ENCODE assay signal across 20 cellular contexts in the genomic region with DNA sequence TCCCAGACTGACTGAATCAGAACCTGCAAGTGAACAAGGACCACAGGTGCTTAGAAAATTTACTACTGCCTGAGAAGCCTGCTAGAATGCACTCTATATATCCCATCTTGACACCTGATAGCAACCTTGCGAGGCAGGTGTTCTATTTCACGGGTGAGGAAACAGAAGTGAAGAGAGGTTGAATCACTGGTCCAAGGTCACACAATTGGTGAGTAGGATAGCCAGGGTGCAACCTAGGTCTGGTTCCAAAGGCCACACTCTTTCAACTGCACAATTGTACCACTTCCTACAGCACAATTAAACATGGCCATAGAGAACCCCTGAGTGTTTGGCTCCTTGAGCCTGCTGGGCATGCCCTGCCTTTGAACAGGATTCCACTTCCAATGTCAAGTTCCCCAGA.
DNase-seq lines count a peak whose midpoint lies in the region; ATAC-seq, FAIRE-seq and TF ChIP-seq lines count a peak whose summit lies in the region.
"Had no signal": no experiment of that assay in that cellular context is flagged by ENCODE, and none has a peak within 500 bp of the region (broad histone marks: within the 10 kb centered on the region; RNA-seq: fewer than 3 reads in every experiment).

No MANE protein-coding gene starts in this region.

- H3K4me3 ChIP-seq in H1 (ENCODE audit: extremely low read depth in 1 of 4, insufficient read depth in 2 of 4, low read depth in 3 of 4, low read length in 4 of 4) = no peak overlapping the region
- H3K4me3 ChIP-seq: K562, MG63, Peyer's patch had no signal

- no peaks in the 10 kb centered on the region for H3K23me2 ChIP-seq in H1 (ENCODE audit: low read depth, low read length)

- no peaks in the 10 kb centered on the region for H3K79me1 ChIP-seq in H1 (ENCODE audit: low read depth, low read length)

- peaks cover 0 to 2% (median 0%) of the 10 kb centered on the region in 4 experiments; a peak in 1 of 7 replicates for H3K27me3 ChIP-seq in H1 (replicated peaks in 1 of 4; ENCODE audit: control insufficient read depth in 3 of 4, extremely low read depth in 1 of 4, insufficient read depth in 3 of 4, low read length in 3 of 4)
- H3K27me3 ChIP-seq: Peyer's patch had no signal

- peaks cover 1% of the 10 kb centered on the region for H3K4me1 Mint-ChIP-seq in activated CD8-positive, alpha-beta T cell treated with anti-CD3 and anti-CD28 coated beads, Interleukin-2, amount 10 ng/mL, durations not matched to agents 7 days and 5 days (ENCODE audit: low read depth)
- H3K4me1 Mint-ChIP-seq: CD4-positive, CD25-positive, alpha-beta regulatory T cell had no signal

- no peak overlapping the region for H4K91ac ChIP-seq in H1 (replicated peaks; ENCODE audit: insufficient read length, low read length)

- no peaks in the 10 kb centered on the region for H3K79me2 ChIP-seq in H1 (ENCODE audit: control insufficient read depth in 1 of 2, insufficient read depth in 2 of 2, low read length in 2 of 2)

- no peaks in the 10 kb centered on the region for H3K36me3 Mint-ChIP-seq in activated CD8-positive, alpha-beta T cell treated with anti-CD3 and anti-CD28 coated beads, Interleukin-2, amount 10 ng/mL, durations not matched to agents 7 days and 5 days (ENCODE audit: low read depth)
- H3K36me3 Mint-ChIP-seq: CD4-positive, CD25-positive, alpha-beta regulatory T cell had no signal

- no peak overlapping the region for H2BK15ac ChIP-seq in H1 (ENCODE audit: low read length)

- peaks cover 16% of the 10 kb centered on the region for H3K27me3 Mint-ChIP-seq in activated CD8-positive, alpha-beta T cell treated with anti-CD3 and anti-CD28 coated beads, Interleukin-2, amount 10 ng/mL, durations not matched to agents 7 days and 5 days (ENCODE audit: low read depth)

- no peak for TF ChIP-seq RAD21 in H1 (IDR thresholded peaks at IDR 0.05 in 1 of 2, conservative IDR thresholded peaks at IDR 0.05 in 1 of 2; ENCODE audit: low read depth in 2 of 2, low read length in 2 of 2)

- DNase-seq in DMS53 (lab: John Stamatoyannopoulos, UW) (peak; percentile 92), NCI-H146 (lab: John Stamatoyannopoulos, UW) (peak; percentile 41), NCI-H2171 (lab: John Stamatoyannopoulos, UW) (peak; percentile 39), H1 (ENCODE audit: low read depth in 1 of 2, low spot score in 2 of 2) (no peak)
- no peak for DNase-seq in activated CD8-positive, alpha-beta memory T cell treated with anti-CD3 and anti-CD28 coated beads for 24 hours
- no peak for DNase-seq in activated CD8-positive, alpha-beta T cell treated with anti-CD3 and anti-CD28 coated beads, Interleukin-2, amount 10 ng/mL, durations not matched to agents 7 days and 5 days
- DNase-seq: CD4-positive, CD25-positive, alpha-beta regulatory T cell; COR-L47; H7; MG63; NCI-H1930; NCI-H446; NCI-H774 had no signal

- H3K27ac Mint-ChIP-seq in activated CD8-positive, alpha-beta T cell treated with anti-CD3 and anti-CD28 coated beads, Interleukin-2, amount 10 ng/mL, durations not matched to agents 7 days and 5 days = no peak overlapping the region

- no peak overlapping the region for H3K9ac ChIP-seq in H1 (replicated peaks in 1 of 4; ENCODE audit: extremely low read depth in 1 of 4, low read depth in 3 of 4, low read length in 3 of 4)

- POLR2A ChIA-PET in H1 (lab: Charles Lee; ENCODE audit: partially characterized antibody) = no interaction called here
- POLR2A ChIA-PET in activated CD8-positive, alpha-beta T cell treated with anti-CD3 and anti-CD28 coated beads, Interleukin-2, amount 10 ng/mL, durations not matched to agents 7 days and 5 days (lab: Charles Lee) = no interaction called here

- H3K9me3 ChIP-seq in H1 (ENCODE audit: insufficient read depth in 2 of 2, low read depth in 1 of 2, low read length in 1 of 2) = no peaks in the 10 kb centered on the region
- H3K9me3 ChIP-seq: MG63, Peyer's patch had no signal

- H3K27ac ChIP-seq in H1 (ENCODE audit: low read depth, low read length) = no peak overlapping the region
- H3K27ac ChIP-seq: HL-60, Peyer's patch had no signal

- no peak overlapping the region for H4K8ac ChIP-seq in H1 (ENCODE audit: extremely low read depth, insufficient read depth, low read length)

- no peak overlapping the region for H2BK120ac ChIP-seq in H1 (replicated peaks; ENCODE audit: low read depth, low read length)

- no peaks in the 10 kb centered on the region for H3K36me3 ChIP-seq in H1 (ENCODE audit: control insufficient read depth in 2 of 4, insufficient read depth in 4 of 4, low read length in 3 of 4)
- H3K36me3 ChIP-seq: MG63, Peyer's patch had no signal

- peak; percentile 32 for FAIRE-seq in H1 (lab: Jason Lieb, UNC)
- FAIRE-seq: G401.6, HepG2, K562 had no signal

- 94% methylated on average over 2 of the region's 2 CpGs; no CpG with 5 or more reads in 1 of the 2 experiments for WGBS in H1 (ENCODE audit: extremely low coverage in 1 of 2, insufficient coverage in 1 of 2, insufficient read length in 1 of 2, insufficient replicate concordance in 2 of 2, low coverage in 1 of 2, low lambda C conversion rate in 2 of 2, missing lambda C conversion rate in 1 of 2), 2 experiments

- TF ChIP-seq POLR2A in H1 (IDR thresholded peaks at IDR 0.05; ENCODE audit: control extremely low read depth in 1 of 2, low read depth in 2 of 2, low read length in 2 of 2) = no peak

- no peaks in the 10 kb centered on the region for H3K9me3 Mint-ChIP-seq in activated CD8-positive, alpha-beta T cell treated with anti-CD3 and anti-CD28 coated beads, Interleukin-2, amount 10 ng/mL, durations not matched to agents 7 days and 5 days (ENCODE audit: insufficient read depth)
- H3K9me3 Mint-ChIP-seq: CD4-positive, CD25-positive, alpha-beta regulatory T cell had no signal

- no peak overlapping the region for H2AK5ac ChIP-seq in H1 (ENCODE audit: low read depth, low read length)

- H4K5ac ChIP-seq in H1 (ENCODE audit: insufficient read length, low read depth, low read length) = no peak overlapping the region

- H3K23ac ChIP-seq in H1 (ENCODE audit: insufficient read length) = no peak overlapping the region

- no peak for TF ChIP-seq EP300 in H1 (IDR thresholded peaks at IDR 0.05; ENCODE audit: borderline replicate concordance in 1 of 2, low read depth in 2 of 2, low read length in 2 of 2)

- H2BK12ac ChIP-seq in H1 (ENCODE audit: low read depth, low read length) = no peak overlapping the region

- H2BK20ac ChIP-seq in H1 (ENCODE audit: low read length) = no peak overlapping the region

- no peak overlapping the region for H2AFZ ChIP-seq in H1 (ENCODE audit: low read length)

- H3K4me3 Mint-ChIP-seq in activated CD8-positive, alpha-beta T cell treated with anti-CD3 and anti-CD28 coated beads, Interleukin-2, amount 10 ng/mL, durations not matched to agents 7 days and 5 days = no peak overlapping the region
- H3K4me3 Mint-ChIP-seq: CD4-positive, CD25-positive, alpha-beta regulatory T cell had no signal

- CTCF ChIA-PET in H1 (lab: Charles Lee; ENCODE audit: partially characterized antibody) = no interaction called here
- CTCF ChIA-PET in activated CD8-positive, alpha-beta T cell treated with anti-CD3 and anti-CD28 coated beads, Interleukin-2, amount 10 ng/mL, durations not matched to agents 7 days and 5 days (lab: Charles Lee) = no interaction called here

- no peak overlapping the region for H2BK5ac ChIP-seq in H1 (ENCODE audit: low read depth, low read length)

- peaks cover 4 to 14% (median 10%) of the 10 kb centered on the region in 4 experiments; a peak in 6 of 7 replicates for H3K4me1 ChIP-seq in H1 (replicated peaks in 1 of 4; ENCODE audit: control insufficient read depth in 3 of 4, insufficient read depth in 4 of 4, low read length in 3 of 4)
- H3K4me1 ChIP-seq: Peyer's patch had no signal

- H4K20me1 ChIP-seq in H1 (replicated peaks in 1 of 2; ENCODE audit: control insufficient read depth in 1 of 2, insufficient read depth in 2 of 2, low read length in 2 of 2) = no peaks in the 10 kb centered on the region

- no peak overlapping the region for H3K4me2 ChIP-seq in H1 (ENCODE audit: insufficient read depth in 1 of 2, low read depth in 2 of 2, low read length in 2 of 2)

- ATAC-seq in GM19397 (IDR thresholded peaks at IDR 0.05; ENCODE audit: unreplicated experiment) = no peak
- no peak for ATAC-seq in activated CD8-positive, alpha-beta T cell treated with anti-CD3 and anti-CD28 coated beads, Interleukin-2, amount 10 ng/mL, durations not matched to agents 7 days and 5 days
- ATAC-seq: HepG2, K562, SK-N-SH treated with all-trans-retinoic acid at 6 μM for 48 hours had no signal

- H3K14ac ChIP-seq in H1 (ENCODE audit: insufficient read length) = no peak overlapping the region

- no peak for TF ChIP-seq CTCF in H1 (IDR thresholded peaks at IDR 0.05; ENCODE audit: control extremely low read depth in 1 of 3, insufficient read depth in 1 of 3, low read depth in 1 of 3, low read length in 3 of 3)

- no peak overlapping the region for H3K56ac ChIP-seq in H1 (replicated peaks; ENCODE audit: insufficient read length, low read depth, low read length)

- no peak overlapping the region for H3K4ac ChIP-seq in H1 (replicated peaks; ENCODE audit: insufficient read length, low read depth, low read length)

- H3K18ac ChIP-seq in H1 (ENCODE audit: extremely low read depth, low read length) = no peak overlapping the region

TF ChIP-seq in H1, 55 proteins besides CTCF, POLR2A, EP300 and RAD21:
- no peak for TF ChIP-seq ASH2L (IDR thresholded peaks at IDR 0.05; ENCODE audit: low read length)
- no peak for TF ChIP-seq RFX5 (IDR thresholded peaks at IDR 0.05; ENCODE audit: borderline replicate concordance, low read depth, low read length)
- no peak for TF ChIP-seq CHD2 (IDR thresholded peaks at IDR 0.05; ENCODE audit: low read length)
- no peak for TF ChIP-seq SP1 (IDR thresholded peaks at IDR 0.05; ENCODE audit: low read depth, low read length)
- TF ChIP-seq EZH2 (IDR thresholded peaks at IDR 0.05; ENCODE audit: low read depth, low read length, severe bottlenecking) = no peak
- no peak for TF ChIP-seq TAF7 (optimal IDR thresholded peaks at IDR 0.05; ENCODE audit: borderline replicate concordance, low read depth, low read length)

Comparison
In these comparisons a context has a peak if more than half of its experiments do, and no peak if none do; other contexts are left out.
1. DNase-seq: peak in DMS53 (single experiment), NCI-H146 (single experiment) and NCI-H2171 (single experiment); none in H1 (0 of 2), activated CD8-positive, alpha-beta memory T cell treated with anti-CD3 and anti-CD28 coated beads for 24 hours (single experiment) and activated CD8-positive, alpha-beta T cell treated with anti-CD3 and anti-CD28 coated beads, Interleukin-2, amount 10 ng/mL, durations not matched to agents 7 days and 5 days (single experiment).